ENCODE assay signal across 12 cellular contexts in genomic region chr12:111643428-111643826, GRCh38. TPM values are rescaled to one million over a fixed set of nuclear protein-coding genes. Genes with fewer than 3 reads are reported as not detected.
DNase-seq lines count a peak whose midpoint lies in the region; ATAC-seq and TF ChIP-seq lines count a peak whose summit lies in the region.
"Had no signal": no experiment of that assay in that cellular context is flagged by ENCODE, and none has a peak within 500 bp of the region (broad histone marks: within the 10 kb centered on the region; RNA-seq: fewer than 3 reads in every experiment).

No MANE protein-coding gene starts in this region.

- in situ Hi-C loops in astrocyte of the spinal cord (cut with HindIII; ENCODE audit: low sequenced_read_pairs), result no loop called here

- H3K27ac ChIP-seq in hepatocyte (peak overlapping the region; percentile 80), smooth muscle cell (ENCODE audit: low read depth) (peak overlapping the region; percentile 28)

- H3K4me1 ChIP-seq in hepatocyte (ENCODE audit: insufficient read depth) (peaks cover 22% of the 10 kb centered on the region), smooth muscle cell (ENCODE audit: low read depth) (no peaks in the 10 kb centered on the region)

- H4K20me1 ChIP-seq in hepatocyte (ENCODE audit: insufficient read depth, poor library complexity, severe bottlenecking), result no peaks in the 10 kb centered on the region
- no peaks in the 10 kb centered on the region for H4K20me1 ChIP-seq in smooth muscle cell (ENCODE audit: low read depth)

- peaks cover 34% of the 10 kb centered on the region for H3K36me3 Mint-ChIP-seq in HFFc6 (ENCODE audit: low read depth)

- H3K9me2 ChIP-seq in hepatocyte (replicated peaks; ENCODE audit: insufficient read depth), result no peaks in the 10 kb centered on the region

- H2AFZ ChIP-seq in hepatocyte (peak overlapping the region; percentile 9), smooth muscle cell (ENCODE audit: low read depth) (no peak overlapping the region)

- H3K36me3 ChIP-seq in hepatocyte (replicated peaks; ENCODE audit: insufficient read depth, low read depth), result no peaks in the 10 kb centered on the region
- no peaks in the 10 kb centered on the region for H3K36me3 ChIP-seq in smooth muscle cell (ENCODE audit: low read depth)

- H3K27ac Mint-ChIP-seq in HFFc6, result no peak overlapping the region
- H3K27ac Mint-ChIP-seq: activated naive CD4-positive, alpha-beta T cell treated with anti-CD3 and anti-CD28 coated beads, Interleukin-2, amount 50 U/mL, for 24 hours; CD4-positive, CD25-positive, alpha-beta regulatory T cell had no signal

- H3K9me3 ChIP-seq in hepatocyte (ENCODE audit: low read depth) (no peaks in the 10 kb centered on the region), smooth muscle cell (replicated peaks; ENCODE audit: low read depth) (no peaks in the 10 kb centered on the region)

- ATAC-seq in HG03175 (IDR thresholded peaks at IDR 0.05; ENCODE audit: unreplicated experiment) (no peak), GM18511 (IDR thresholded peaks at IDR 0.05; ENCODE audit: unreplicated experiment) (no peak), HG03565 (IDR thresholded peaks at IDR 0.05; ENCODE audit: unreplicated experiment) (no peak)

- TF ChIP-seq CTCF in HFFc6 (IDR thresholded peaks at IDR 0.05), result peak; percentile 12; the same call in 1 of the 2 replicates
- TF ChIP-seq CTCF in astrocyte of the spinal cord (IDR thresholded peaks at IDR 0.05; ENCODE audit: low read depth, low read length), result no peak
- no peak for TF ChIP-seq CTCF in hepatocyte (IDR thresholded peaks at IDR 0.05; ENCODE audit: poor library complexity)
- TF ChIP-seq CTCF in smooth muscle cell (IDR thresholded peaks at IDR 0.05; ENCODE audit: borderline replicate concordance, insufficient read depth, poor library complexity, severe bottlenecking), result no peak

- WGBS in hepatocyte (ENCODE audit: low lambda C conversion rate, missing lambda C conversion rate), result 59% methylated on average over 3 of the region's 3 CpGs
- WGBS in smooth muscle cell (ENCODE audit: low lambda C conversion rate), result 49% methylated on average over 3 of the region's 3 CpGs

- H3K79me2 ChIP-seq in hepatocyte (peaks cover 3% of the 10 kb centered on the region), smooth muscle cell (ENCODE audit: low read depth) (no peaks in the 10 kb centered on the region)

- H3K27me3 ChIP-seq in hepatocyte (no peaks in the 10 kb centered on the region), smooth muscle cell (ENCODE audit: low read depth) (no peaks in the 10 kb centered on the region)

- no peak overlapping the region for H3K9ac ChIP-seq in smooth muscle cell (ENCODE audit: low read depth)

- no peaks in the 10 kb centered on the region; the same call in 1 of the 2 replicates for H3K27me3 Mint-ChIP-seq in HFFc6 (ENCODE audit: insufficient read depth)
- H3K27me3 Mint-ChIP-seq: activated naive CD4-positive, alpha-beta T cell treated with anti-CD3 and anti-CD28 coated beads, Interleukin-2, amount 50 U/mL, for 24 hours; CD4-positive, CD25-positive, alpha-beta regulatory T cell had no signal

- H3K4me3 ChIP-seq in astrocyte of the spinal cord (ENCODE audit: low read depth, low read length), result no peak overlapping the region
- no peak overlapping the region for H3K4me3 ChIP-seq in hepatocyte
- no peak overlapping the region for H3K4me3 ChIP-seq in smooth muscle cell

- H3K9me3 Mint-ChIP-seq in HFFc6, result no peaks in the 10 kb centered on the region
- H3K9me3 Mint-ChIP-seq: activated naive CD4-positive, alpha-beta T cell treated with anti-CD3 and anti-CD28 coated beads, Interleukin-2, amount 50 U/mL, for 24 hours; CD4-positive, CD25-positive, alpha-beta regulatory T cell had no signal

- H3K4me2 ChIP-seq in hepatocyte, result peak overlapping the region; percentile 40
- H3K4me2 ChIP-seq in smooth muscle cell, result no peak overlapping the region

- DNase-seq in HFFc6 (peak; percentile 33), astrocyte of the spinal cord (ENCODE audit: low read depth, low spot score) (peak; percentile 76), hepatocyte (ENCODE audit: low spot score) (peak; percentile 55), smooth muscle cell (lab: John Stamatoyannopoulos, UW; ENCODE audit: unreplicated experiment) (no peak), NCI-H2227 treated with DMSO at 0.1 percent for 48 hours (lab: John Stamatoyannopoulos, UW) (no peak)
- DNase-seq: activated CD4-positive, alpha-beta T cell treated with anti-CD3 and anti-CD28 coated beads, Interleukin-2, amount 50 U/mL, for 4 hours; CD4-positive, CD25-positive, alpha-beta regulatory T cell; NCI-H2171 treated with DMSO at 0.1 percent for 48 hours had no signal

- H3K4me1 Mint-ChIP-seq in HFFc6 (ENCODE audit: low read depth), result peaks cover 30% of the 10 kb centered on the region
- H3K4me1 Mint-ChIP-seq: activated naive CD4-positive, alpha-beta T cell treated with anti-CD3 and anti-CD28 coated beads, Interleukin-2, amount 50 U/mL, for 24 hours; CD4-positive, CD25-positive, alpha-beta regulatory T cell had no signal

- H3K4me3 Mint-ChIP-seq in HFFc6, result no peak overlapping the region
- H3K4me3 Mint-ChIP-seq: activated naive CD4-positive, alpha-beta T cell treated with anti-CD3 and anti-CD28 coated beads, Interleukin-2, amount 50 U/mL, for 24 hours; CD4-positive, CD25-positive, alpha-beta regulatory T cell had no signal

- no peaks in the 10 kb centered on the region for H3F3A ChIP-seq in smooth muscle cell (ENCODE audit: low read depth)

RNA-seq across cellular contexts. Expression of gene BRAP, which starts 42.3 kb away (rescaled TPM):
- total RNA-seq in HFFc6 (2021; fragmentation: NEBNext Ultra II Directional; extraction: Animal tissue kit (Norgen Biotek cat#: 25700)), result 10 to 100 TPM; 15.0 to 19.5 (median 17.8) TPM
- 13.9 and 15.8 TPM in 2 replicates for total RNA-seq in hepatocyte
- polyA plus RNA-seq in hepatocyte, result 16.8 and 19.7 TPM in 2 replicates
- total RNA-seq in smooth muscle cell, result 17.7 and 18.8 TPM in 2 replicates
- polyA plus RNA-seq in smooth muscle cell, result 16.4 and 20.4 TPM in 2 replicates

RNA-seq across cellular contexts. Expression of gene ACAD10, which starts 42.4 kb away (rescaled TPM):
- total RNA-seq in HFFc6 (2021; fragmentation: NEBNext Ultra II Directional; extraction: Animal tissue kit (Norgen Biotek cat#: 25700)), result 10 to 100 TPM; 12.8 to 18.4 (median 17.8) TPM
- 21.5 and 32.5 TPM in 2 replicates for total RNA-seq in hepatocyte
- 20.7 and 24.2 TPM in 2 replicates for polyA plus RNA-seq in hepatocyte
- total RNA-seq in smooth muscle cell, result 14.9 and 15.0 TPM in 2 replicates
- polyA plus RNA-seq in smooth muscle cell, result 13.4 and 16.6 TPM in 2 replicates

RNA-seq across cellular contexts. Expression of gene ATXN2, which starts 44.3 kb away (rescaled TPM):
- 100 to 1,000 TPM in 1 of 6 experiments, 10 to 100 TPM in 5; 80.7 to 110 (median 91.9) TPM for total RNA-seq in HFFc6 (2021; fragmentation: NEBNext Ultra II Directional; extraction: Animal tissue kit (Norgen Biotek cat#: 25700))
- 30.4 and 36.9 TPM in 2 replicates for total RNA-seq in hepatocyte
- 47.9 and 57.8 TPM in 2 replicates for polyA plus RNA-seq in hepatocyte
- total RNA-seq in smooth muscle cell, result 26.8 and 29.3 TPM in 2 replicates
- polyA plus RNA-seq in smooth muscle cell, result 39.6 and 46.3 TPM in 2 replicates

Comparison
In these comparisons a context has a peak if more than half of its experiments do, and no peak if none do; other contexts are left out.
1. DNase-seq: peak in HFFc6 (single experiment), astrocyte of the spinal cord (single experiment) and hepatocyte (single experiment); none in smooth muscle cell (single experiment) and NCI-H2227 treated with DMSO at 0.1 percent for 48 hours (single experiment).